In the genomic region with DNA sequence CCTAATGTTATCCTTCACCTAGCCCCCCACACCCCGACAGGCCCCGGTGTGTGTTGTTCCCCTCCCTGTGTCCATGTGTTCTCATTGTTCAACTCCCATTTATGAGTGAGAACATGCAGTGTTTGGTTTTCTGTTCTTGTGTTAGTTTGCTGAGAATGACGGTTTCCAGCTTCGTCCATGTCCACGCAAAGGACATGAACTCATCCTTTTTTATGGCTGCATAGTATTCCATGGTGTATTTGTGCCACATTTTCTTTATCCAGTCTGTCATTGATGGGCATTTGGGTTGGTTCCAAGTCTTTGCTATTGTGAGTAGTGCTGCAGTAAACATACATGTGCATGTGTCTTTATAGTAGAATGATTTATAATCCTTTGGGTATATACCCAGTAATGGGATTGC, we compare ENCODE assay signal across 5 cellular contexts. TPM values are rescaled to one million over a fixed set of nuclear protein-coding genes. Genes with fewer than 3 reads are reported as not detected.
DNase-seq lines count a peak whose midpoint lies in the region; ATAC-seq, FAIRE-seq and TF ChIP-seq lines count a peak whose summit lies in the region.
"Not testable (repeated sequence)": the region's sequence is repeated elsewhere in the genome, so short reads cannot be mapped to it uniquely, and the experiment has no call there.

No MANE protein-coding gene starts in this region.

- ATAC-seq in T-helper 17 cell, K562, HepG2: not testable (repeated sequence)

- H3K36me3 Mint-ChIP-seq in T-helper 17 cell (ENCODE audit: low read depth) (peaks cover 13% of the 10 kb centered on the region), endothelial cell (ENCODE audit: low read depth, unreplicated experiment) (peaks cover 32% of the 10 kb centered on the region)

- H3K4me2 ChIP-seq in K562 (ENCODE audit: insufficient read depth, low read length); HepG2 (ENCODE audit: low read depth, low read length): not testable (repeated sequence)

- peaks cover 40% of the 10 kb centered on the region for H3K79me2 ChIP-seq in K562 (ENCODE audit: control insufficient read depth, insufficient read depth, low read length)
- H3K79me2 ChIP-seq in HepG2 (ENCODE audit: insufficient read depth, low read length), result peaks cover 52% of the 10 kb centered on the region

- peak overlapping the region; percentile 27 for H3K27ac Mint-ChIP-seq in T-helper 17 cell
- not testable (repeated sequence) for H3K27ac Mint-ChIP-seq in endothelial cell (ENCODE audit: unreplicated experiment)

- DNase-seq in T-helper 17 cell; K562 (ENCODE audit: extremely low read depth in 1 of 4, low spot score in 3 of 4); endothelial cell (ENCODE audit: low spot score); HepG2 (ENCODE audit: low spot score): not testable (repeated sequence)

- H3K27ac ChIP-seq in HEK293 (ENCODE audit: extremely low read depth, low read depth, low read length); K562 (ENCODE audit: extremely low read depth, low read depth, low read length); HepG2 (ENCODE audit: extremely low read length, insufficient read depth, low read length): not testable (repeated sequence)

- peaks cover 26% of the 10 kb centered on the region for H3K4me1 Mint-ChIP-seq in T-helper 17 cell
- H3K4me1 Mint-ChIP-seq in endothelial cell (ENCODE audit: unreplicated experiment), result not testable (repeated sequence)

- not testable (repeated sequence) for H3K9me3 Mint-ChIP-seq in endothelial cell (ENCODE audit: unreplicated experiment)

- H3K36me3 ChIP-seq in HEK293 (ENCODE audit: control insufficient read depth in 2 of 2, insufficient read depth in 1 of 2, low read length in 2 of 2); K562 (ENCODE audit: control insufficient read depth, insufficient read depth, low read length); HepG2 (replicated peaks in 1 of 2; ENCODE audit: control insufficient read depth in 1 of 2, insufficient read depth in 2 of 2, low read length in 2 of 2): not testable (repeated sequence)

- not testable (repeated sequence) for H3K9ac ChIP-seq in K562 (ENCODE audit: insufficient read depth in 1 of 2, low read depth in 2 of 2, low read length in 2 of 2); HepG2 (ENCODE audit: insufficient read depth, low read depth, low read length)

- FAIRE-seq in K562 (lab: Jason Lieb, UNC); HepG2 (lab: Jason Lieb, UNC): not testable (repeated sequence)

- BruUV-seq in K562 (replicated peaks; lab: Mats Ljungman, UMichigan); HepG2 (replicated peaks; lab: Mats Ljungman, UMichigan): not testable (repeated sequence)

- not testable (repeated sequence) for H2AFZ ChIP-seq in K562 (ENCODE audit: low read depth, low read length); HepG2 (ENCODE audit: low read length)

- POLR2A ChIA-PET in HEK293 (lab: Yijun Ruan, JAX); K562 (lab: Yijun Ruan, JAX); HepG2 (lab: Yijun Ruan, JAX): not testable (repeated sequence)

- CTCF ChIA-PET in HEK293 (lab: Yijun Ruan, JAX), result interaction anchor here (0.7 kb wide), 1 partner anchor 206 kb away, joined by 3 read pairs; no protein-coding TSS in a partner anchor
- CTCF ChIA-PET in K562 (lab: Yijun Ruan, JAX; ENCODE audit: low intra/inter-chr PET ratio); HepG2 (lab: Yijun Ruan, JAX; ENCODE audit: low intra/inter-chr PET ratio, low total read pairs): not testable (repeated sequence)

- in situ Hi-C loops in K562 (cut with MboI); HepG2 (cut with HindIII; ENCODE audit: extremely low pct_ligation_motif_present, low pct_unique_long_range_greater_than_20kb): not testable (repeated sequence)

- H3K27me3 Mint-ChIP-seq in T-helper 17 cell; endothelial cell (ENCODE audit: unreplicated experiment): not testable (repeated sequence)

- not testable (repeated sequence) for H3K4me3 ChIP-seq in HEK293 (ENCODE audit: low read depth, low read length); K562; HepG2 (replicated peaks in 1 of 3; ENCODE audit: insufficient read depth in 1 of 3, low read depth in 2 of 3, low read length in 3 of 3)

- TF ChIP-seq EP300 in K562 (IDR thresholded peaks at IDR 0.05; ENCODE audit: low read length); HepG2 (IDR thresholded peaks at IDR 0.05; ENCODE audit: low read depth in 2 of 2, low read length in 2 of 2); HepG2 (CRISPR knock-in tag; IDR thresholded peaks at IDR 0.05; ENCODE audit: borderline replicate concordance): not testable (repeated sequence)

- H3K4me3 Mint-ChIP-seq in T-helper 17 cell, result not testable (repeated sequence)
- peak overlapping the region; percentile 18 for H3K4me3 Mint-ChIP-seq in endothelial cell (ENCODE audit: unreplicated experiment)

- H3K9me1 ChIP-seq in K562 (ENCODE audit: control insufficient read depth, insufficient read depth, low read length), result not testable (repeated sequence)

- not testable (repeated sequence) for H3K27me3 ChIP-seq in K562 (ENCODE audit: control insufficient read depth in 2 of 2, insufficient read depth in 2 of 2, low read length in 2 of 2); HepG2 (ENCODE audit: control insufficient read depth in 1 of 2, insufficient read depth in 2 of 2, low read length in 2 of 2)

- TF ChIP-seq CTCF in HEK293 (tag by site-specific recombination; IDR thresholded peaks at IDR 0.05); K562 (IDR thresholded peaks at IDR 0.05 in 2 of 3, conservative IDR thresholded peaks at IDR 0.05 in 1 of 3; ENCODE audit: insufficient read depth in 2 of 3, low read depth in 1 of 3, low read length in 3 of 3); endothelial cell (IDR thresholded peaks at IDR 0.05; ENCODE audit: unreplicated experiment); HepG2 (CRISPR knock-in tag; IDR thresholded peaks at IDR 0.05): not testable (repeated sequence)

- 93% methylated on average over 5 of the region's 5 CpGs for WGBS in K562 (ENCODE audit: insufficient coverage, low coverage, missing lambda C conversion rate)
- 96% methylated on average over 5 of the region's 5 CpGs for WGBS in HepG2 (ENCODE audit: low lambda C conversion rate)

- H4K20me1 ChIP-seq in K562 (replicated peaks; ENCODE audit: control insufficient read depth, insufficient read depth, low read length); HepG2 (ENCODE audit: insufficient read depth, low read length): not testable (repeated sequence)

- TF ChIP-seq POLR2A in K562 (conservative IDR thresholded peaks at IDR 0.05); HepG2 (IDR thresholded peaks at IDR 0.05; ENCODE audit: insufficient read depth in 1 of 2, low read depth in 2 of 2, low read length in 2 of 2): not testable (repeated sequence)

- not testable (repeated sequence) for H3K4me1 ChIP-seq in HEK293 (ENCODE audit: control insufficient read depth, insufficient read depth, low read length); K562 (replicated peaks in 1 of 2; ENCODE audit: control insufficient read depth in 2 of 2, insufficient read depth in 2 of 2, low read length in 2 of 2); HepG2 (ENCODE audit: insufficient read depth, low read length)

- not testable (repeated sequence) for TF ChIP-seq RAD21 in K562 (CRISPR knock-in tag; conservative IDR thresholded peaks at IDR 0.05 in 1 of 2, IDR thresholded peaks at IDR 0.05 in 1 of 2); HepG2 (CRISPR knock-in tag; IDR thresholded peaks at IDR 0.05)

- H3K9me3 ChIP-seq in HEK293 (ENCODE audit: control insufficient read depth, insufficient read depth, low read depth, low read length); T-helper 17 cell (ENCODE audit: control insufficient read depth, low read length, poor library complexity, severe bottlenecking); K562 (replicated peaks; ENCODE audit: control insufficient read depth, insufficient read depth, low read depth, low read length); HepG2 (ENCODE audit: low read length): not testable (repeated sequence)

- intact Hi-C loops in K562 (cut with micrococcal nuclease), result not testable (repeated sequence)
- intact Hi-C loops in HepG2 (cut with micrococcal nuclease; ENCODE audit: unreplicated experiment), result loop anchor here (10.0 kb wide), 1 partner anchor 96 kb away; no protein-coding TSS in a partner anchor

RNA-seq across cellular contexts. Expression of gene ATP9B, which starts 9.6 kb away (rescaled TPM):
- total RNA-seq in T-helper 17 cell (10 to 100 TPM; 69.5 to 72.4 TPM), K562 (2014; rRNA removed) (8.8 and 9.1 TPM in 2 replicates), K562 (2014; rRNA removed; fragmentation: Illumina TruSeq; extraction: Trizol) (8.2 and 11.6 TPM in 2 replicates), K562 (2015; rRNA removed; fragmentation: Illumina TruSeq; extraction: Trizol) (7.9 and 9.5 TPM in 2 replicates), K562 (2021) (9.8 and 13.2 TPM in 2 replicates), endothelial cell (ENCODE audit: unreplicated experiment) (37.3 TPM), HepG2 (2016; rRNA removed; fragmentation: Illumina TruSeq; extraction: Trizol) (4.3 and 10.8 TPM in 2 replicates)
- total RNA-seq in K562 (2011; cell fraction: chromatin; rRNA removed; ENCODE audit: low replicate concordance), result 65.7 and 133 TPM in 2 replicates
- total RNA-seq in K562 (2011; cell fraction: nucleolus; rRNA removed), result 34.5 and 46.6 TPM in 2 replicates
- 49.6 and 76.0 TPM in 2 replicates for total RNA-seq in K562 (2011; cell fraction: nucleoplasm; rRNA removed)
- polyA plus RNA-seq in K562 (2011; rRNA removed) (9.8 and 10.7 TPM in 2 replicates), K562 (2014; fragmentation: Illumina TruSeq; extraction: Trizol) (7.1 TPM in 2 replicates), K562 (2014; fragmentation: Nextera tagmentation; extraction: Ambion mirVana) (under 1 TPM; 0.66 TPM), K562 (2014; rRNA removed) (7.7 and 8.4 TPM in 2 replicates), HepG2 (2011; rRNA removed) (10.7 and 11.3 TPM in 2 replicates)
- 12.4 and 12.6 TPM in 2 replicates for polyA plus RNA-seq in K562 (2011; cell fraction: cytosol; rRNA removed)
- polyA plus RNA-seq in K562 (2011; cell fraction: nucleus; rRNA removed), result 18.4 and 20.5 TPM in 2 replicates
- 5.1 and 9.3 TPM in 2 replicates for polyA plus RNA-seq in K562 (2012)
- 42.6 and 44.4 TPM in 2 replicates for polyA minus RNA-seq in K562 (2011; rRNA and poly(A)+ RNA removed)
- polyA minus RNA-seq in K562 (2011; cell fraction: cytosol; rRNA and poly(A)+ RNA removed), result 15.1 and 22.8 TPM in 2 replicates
- 45.0 and 65.4 TPM in 2 replicates for polyA minus RNA-seq in K562 (2011; cell fraction: nucleus; rRNA and poly(A)+ RNA removed)
- 19.2 and 23.0 TPM in 2 replicates for total RNA-seq in HepG2 (2016; cell fraction: cytosol; rRNA removed; fragmentation: Illumina TruSeq; extraction: Trizol; ENCODE audit: low read depth)
- 4.0 and 10.9 TPM in 2 replicates for total RNA-seq in HepG2 (2016; cell fraction: insoluble cytoplasmic fraction; rRNA removed; fragmentation: Illumina TruSeq; extraction: Trizol)
- total RNA-seq in HepG2 (2016; cell fraction: membrane; rRNA removed; fragmentation: Illumina TruSeq; extraction: Trizol), result 7.6 and 9.0 TPM in 2 replicates
- 31.4 and 36.1 TPM in 2 replicates for total RNA-seq in HepG2 (2016; cell fraction: nucleus; rRNA removed; fragmentation: Illumina TruSeq; extraction: Trizol)
- 8.3 and 9.2 TPM in 2 replicates for polyA plus RNA-seq in HepG2 (2011; cell fraction: cytosol; rRNA removed)
- 28.3 and 29.0 TPM in 2 replicates for polyA plus RNA-seq in HepG2 (2011; cell fraction: nucleus; rRNA removed)
- 6.2 and 6.9 TPM in 2 replicates for polyA plus RNA-seq in HepG2 (2012)
- 1.4 and 2.1 TPM in 2 replicates for polyA plus RNA-seq in HepG2 (2016; cell fraction: cytosol; fragmentation: Illumina TruSeq; extraction: Trizol; ENCODE audit: low read depth)
- 3.1 and 4.5 TPM in 2 replicates for polyA plus RNA-seq in HepG2 (2016; cell fraction: insoluble cytoplasmic fraction; fragmentation: Illumina TruSeq; extraction: Trizol; ENCODE audit: low read depth)
- 2.1 and 3.2 TPM in 2 replicates for polyA plus RNA-seq in HepG2 (2016; cell fraction: membrane; fragmentation: Illumina TruSeq; extraction: Trizol; ENCODE audit: low read depth)
- polyA plus RNA-seq in HepG2 (2016; cell fraction: nucleus; fragmentation: Illumina TruSeq; extraction: Trizol; ENCODE audit: insufficient read depth, low read depth), result 18.6 and 20.3 TPM in 2 replicates
- polyA minus RNA-seq in HepG2 (2011; rRNA and poly(A)+ RNA removed; ENCODE audit: low replicate concordance), result 19.4 and 72.1 TPM in 2 replicates
- 9.4 TPM in 2 replicates for polyA minus RNA-seq in HepG2 (2011; cell fraction: cytosol; rRNA and poly(A)+ RNA removed)
- 87.2 and 120 TPM in 2 replicates for polyA minus RNA-seq in HepG2 (2011; cell fraction: nucleus; rRNA and poly(A)+ RNA removed)
